In the genomic region with DNA sequence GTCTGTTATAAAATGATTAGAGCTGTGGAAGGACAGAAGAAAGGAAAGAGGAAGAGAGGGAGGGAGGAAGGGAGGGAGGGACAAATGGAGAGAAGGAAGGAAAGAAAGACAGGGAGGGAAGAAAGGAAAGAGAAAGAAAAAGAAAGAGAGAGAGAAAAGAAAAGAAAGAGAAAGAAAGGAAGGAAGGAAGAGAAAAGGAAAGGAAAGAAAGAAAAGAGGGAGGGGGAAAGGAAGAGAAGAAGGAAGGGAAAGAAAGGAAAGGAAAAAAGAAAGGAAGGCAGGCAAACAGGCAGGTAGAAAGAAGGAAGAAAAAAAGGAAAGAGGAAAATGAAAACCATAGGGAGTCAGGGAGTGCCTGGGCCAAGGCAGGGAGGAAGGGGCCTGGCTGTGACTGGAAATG, we compare ENCODE assay signal across 24 cellular contexts.
"Had no signal": no experiment of that assay in that cellular context is flagged by ENCODE, and none has a peak within 500 bp of the region (broad histone marks: within the 10 kb centered on the region; RNA-seq: fewer than 3 reads in every experiment).

No MANE protein-coding gene starts in this region.

- H3K27ac Mint-ChIP-seq: endodermal cell; mesothelial cell of epicardium; naive thymus-derived CD4-positive, alpha-beta T cell had no signal

- H3K4me1 ChIP-seq: gastrocnemius medialis, left lung, lower lobe of right lung had no signal

- H3K4me3 Mint-ChIP-seq: endodermal cell; mesothelial cell of epicardium; naive thymus-derived CD4-positive, alpha-beta T cell had no signal

- H3K4me1 Mint-ChIP-seq: mesothelial cell of epicardium; naive thymus-derived CD4-positive, alpha-beta T cell had no signal

- H3K27me3 ChIP-seq: gastrocnemius medialis had no signal

- H3K9me3 ChIP-seq: esophagus squamous epithelium, gastrocnemius medialis, lower lobe of right lung had no signal

- H3K27ac ChIP-seq: coronary artery, dorsolateral prefrontal cortex, epithelial cell of prostate, esophagus squamous epithelium, gastrocnemius medialis, heart right ventricle, left lung, lower lobe of right lung had no signal

- H3K36me3 Mint-ChIP-seq: mesothelial cell of epicardium; naive thymus-derived CD4-positive, alpha-beta T cell had no signal

- DNase-seq: dermis blood vessel endothelial cell; dorsolateral prefrontal cortex; effector CD4-positive, alpha-beta T cell; effector memory CD4-positive, alpha-beta T cell; endodermal cell; erythroblast; esophagus squamous epithelium; foreskin fibroblast; foreskin melanocyte; gastrocnemius medialis; glutamatergic neuron; head of caudate nucleus; heart right ventricle; hippocampal formation; kidney glomerular epithelial cell; left lung; left ventricle myocardium superior; mesenchymal stem cell; naive thymus-derived CD4-positive, alpha-beta T cell had no signal

- ATAC-seq: esophagus mucosa; gastrocnemius medialis; heart right ventricle; left lung; left ventricle myocardium superior; lower lobe of right lung; naive thymus-derived CD4-positive, alpha-beta T cell had no signal

- H3K36me3 ChIP-seq: esophagus squamous epithelium, gastrocnemius medialis, heart right ventricle, left lung, lower lobe of right lung had no signal

- H3K4me3 ChIP-seq: coronary artery, dorsolateral prefrontal cortex, esophagus squamous epithelium, gastrocnemius medialis, heart right ventricle, left lung, lower lobe of right lung had no signal
